Comparison of ENCODE assay signal across 8 cellular contexts in the genomic region with DNA sequence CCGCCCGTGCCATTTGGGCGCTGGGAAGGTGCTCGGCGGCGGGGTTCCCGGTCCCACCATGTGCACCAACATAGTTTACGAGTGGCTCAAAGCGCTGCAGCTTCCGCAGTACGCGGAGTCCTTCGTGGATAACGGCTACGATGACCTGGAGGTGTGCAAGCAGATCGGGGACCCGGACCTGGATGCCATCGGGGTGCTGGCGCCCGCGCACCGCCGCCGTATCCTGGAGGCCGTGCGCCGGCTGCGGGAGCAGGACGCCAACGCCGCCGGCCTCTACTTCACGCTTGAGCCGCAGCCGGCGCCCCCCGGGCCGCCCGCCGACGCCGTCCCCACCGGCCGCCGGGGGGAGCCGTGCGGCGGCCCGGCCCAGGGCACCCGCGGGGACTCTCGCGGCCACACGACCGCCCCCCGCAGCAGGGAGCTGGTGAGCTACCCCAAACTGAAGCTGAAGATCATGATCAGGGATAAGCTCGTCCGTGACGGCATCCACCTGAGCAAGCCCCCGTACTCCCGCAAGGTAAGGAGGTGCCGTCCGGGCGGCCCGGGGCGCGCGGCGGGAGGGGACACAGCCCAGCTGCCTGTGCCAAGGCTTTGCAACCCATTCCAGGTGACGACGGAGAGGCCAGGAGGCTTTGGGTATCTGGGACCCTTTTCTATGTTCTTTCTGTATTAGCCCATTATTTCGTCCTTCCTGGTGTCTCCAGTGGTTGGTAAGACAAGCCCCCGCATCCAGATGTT. TPM values are rescaled to one million over a fixed set of nuclear protein-coding genes. Genes with fewer than 3 reads are reported as not detected.
A peak's percentile ranks its signal among the peaks of the same experiment; 100 is the strongest.
DNase-seq lines count a peak whose midpoint lies in the region; ATAC-seq, FAIRE-seq and TF ChIP-seq lines count a peak whose summit lies in the region.

No MANE protein-coding gene starts in this region.

- in situ Hi-C loops in Panc1 (cut with HindIII; ENCODE audit: low pct_unique_long_range_greater_than_20kb, low sequenced_read_pairs) = no loop called here

- peak overlapping the region; percentile 48 for H3K9ac ChIP-seq in fibroblast of lung (ENCODE audit: insufficient read depth, low read length)

- H3K4me3 ChIP-seq in Panc1 (ENCODE audit: low read depth in 2 of 2, low read length in 2 of 2) (peak overlapping the region; percentile 49 to 61), fibroblast of lung (replicated peaks in 1 of 4; ENCODE audit: control extremely low read depth in 1 of 4, insufficient read depth in 1 of 4, low read depth in 3 of 4, low read length in 4 of 4) (peak overlapping the region; percentile 75 to 85 (median 80)), neutrophil (ENCODE audit: low read depth in 1 of 2, low read length in 1 of 2) (peak overlapping the region; percentile 40 to 55), small intestine (ENCODE audit: low read depth in 1 of 2, low read length in 2 of 2) (peak overlapping the region in 1 of 2 donors; percentile 64)

- BruUV-seq in Panc1 (replicated peaks; lab: Mats Ljungman, UMichigan) = no TSS peak

- H3K79me2 ChIP-seq in fibroblast of lung (ENCODE audit: control insufficient read depth, insufficient read depth, low read length) = no peaks in the 10 kb centered on the region

- POLR2A ChIA-PET in Panc1 (lab: Charles Lee) = no interaction called here

- H3K4me1 ChIP-seq in Panc1 (ENCODE audit: control insufficient read depth, insufficient read depth, low read length) = peaks cover 7% of the 10 kb centered on the region
- peaks cover 7% of the 10 kb centered on the region for H3K4me1 ChIP-seq in fibroblast of lung (ENCODE audit: control insufficient read depth, extremely low read depth, insufficient read depth, low read length)
- peaks cover 22 to 29% of the 10 kb centered on the region in 2 experiments for H3K4me1 ChIP-seq in neutrophil (ENCODE audit: control insufficient read depth in 1 of 2, insufficient read depth in 1 of 2, low read depth in 1 of 2, low read length in 1 of 2)
- no peaks in the 10 kb centered on the region for H3K4me1 ChIP-seq in small intestine (ENCODE audit: control insufficient read depth in 2 of 2, insufficient read depth in 1 of 2, low read depth in 1 of 2, low read length in 1 of 2)

- TF ChIP-seq CTCF in Panc1 (IDR thresholded peaks at IDR 0.05) = peak; percentile 57
- TF ChIP-seq CTCF in fibroblast of lung (conservative IDR thresholded peaks at IDR 0.05 in 1 of 2, IDR thresholded peaks at IDR 0.05 in 1 of 2; ENCODE audit: low read depth in 1 of 2, low read length in 2 of 2) = no peak
- TF ChIP-seq CTCF in neutrophil (IDR thresholded peaks at IDR 0.05) = no peak

- H2AFZ ChIP-seq in fibroblast of lung (ENCODE audit: low read length) = peak overlapping the region; percentile 66

- no peaks in the 10 kb centered on the region for H4K20me1 ChIP-seq in fibroblast of lung (ENCODE audit: control insufficient read depth, extremely low read depth, insufficient read depth, low read length)

- peak; percentile 8 for ATAC-seq in Right ventricle myocardium inferior
- peak; percentile 11 for ATAC-seq in Panc1
- no peak for ATAC-seq in GM21619 (IDR thresholded peaks at IDR 0.05; ENCODE audit: unreplicated experiment)

- H3K27me3 ChIP-seq in Panc1 (ENCODE audit: control insufficient read depth, insufficient read depth, low read length) (peaks cover 14% of the 10 kb centered on the region), fibroblast of lung (ENCODE audit: control insufficient read depth, insufficient read depth, low read length) (peaks cover 2% of the 10 kb centered on the region), neutrophil (peaks cover 100% of the 10 kb centered on the region), small intestine (ENCODE audit: control insufficient read depth in 2 of 2, insufficient read depth in 2 of 2, low read length in 2 of 2) (peaks cover 0 to 2% of the 10 kb centered on the region in 2 donors)

- H3K9me3 ChIP-seq in Panc1 (ENCODE audit: control insufficient read depth, insufficient read depth, low read depth, low read length) (no peaks in the 10 kb centered on the region), fibroblast of lung (ENCODE audit: control insufficient read depth, insufficient read depth, low read depth, low read length) (no peaks in the 10 kb centered on the region), neutrophil (no peaks in the 10 kb centered on the region), small intestine (ENCODE audit: control insufficient read depth, low read depth) (no peaks in the 10 kb centered on the region)

- FAIRE-seq in small intestine (lab: Jason Lieb, UNC) = no peak
- FAIRE-seq in RCC 7860 (lab: Jason Lieb, UNC) = no peak

- intact Hi-C loops in Right ventricle myocardium inferior (cut with DNase I) = loop anchor here (1.0 to 5.0 kb wide), 2 partner anchors 103 to 142 kb away; no protein-coding TSS in a partner anchor
- intact Hi-C loops in cardiac septum (cut with DNase I) = loop anchor here (1.0 to 5.0 kb wide), 3 partner anchors 38 to 953 kb away; no protein-coding TSS in a partner anchor
- intact Hi-C loops in Panc1 (cut with micrococcal nuclease; ENCODE audit: unreplicated experiment) = loop anchor here (5.0 to 10.0 kb wide), 3 partner anchors 117 to 956 kb away; no protein-coding TSS in a partner anchor

- H3K36me3 ChIP-seq in Panc1 (ENCODE audit: control insufficient read depth, insufficient read depth, low read length) (peaks cover 4% of the 10 kb centered on the region; the same call in 1 of the 2 replicates), fibroblast of lung (ENCODE audit: control insufficient read depth, insufficient read depth, low read length) (no peaks in the 10 kb centered on the region), neutrophil (no peaks in the 10 kb centered on the region), small intestine (ENCODE audit: control insufficient read depth in 2 of 2, insufficient read depth in 2 of 2, low read length in 2 of 2) (no peaks in the 10 kb centered on the region)

- WGBS in small intestine, 3 donors = 1% methylated on average over 65 to 73 of the region's 73 CpGs

- H3K27ac ChIP-seq in Panc1 (ENCODE audit: low read length) = no peak overlapping the region
- H3K27ac ChIP-seq in fibroblast of lung (ENCODE audit: insufficient read depth, low read length) = no peak overlapping the region
- H3K27ac ChIP-seq in neutrophil = no peak overlapping the region
- H3K27ac ChIP-seq in small intestine (ENCODE audit: low read depth in 1 of 2, low read length in 1 of 2) = peak overlapping the region in 1 of 2 donors; percentile 74

- H3K4me2 ChIP-seq in fibroblast of lung (ENCODE audit: extremely low read depth, insufficient read depth, low read length) = peak overlapping the region; percentile 88

- CTCF ChIA-PET in Panc1 (lab: Charles Lee) = no interaction called here

- DNase-seq in Right ventricle myocardium inferior (ENCODE audit: missing footprints) (no peak), cardiac septum (ENCODE audit: low spot score) (no peak), Panc1 (ENCODE audit: low read depth, low spot score) (no peak), fibroblast of lung (ENCODE audit: low read depth in 2 of 2) (no peak), small intestine (no peak), RCC 7860 (ENCODE audit: low spot score) (no peak)

RNA-seq across cellular contexts. Expression of gene SAMD5, which starts 0.6 kb away (rescaled TPM):
- total RNA-seq in Right ventricle myocardium inferior (0.51 TPM), cardiac septum (3.0 TPM), Panc1 (2021; ENCODE audit: unreplicated experiment) (0.23 TPM), fibroblast of lung (3.1 and 4.0 TPM in 2 replicates)
- polyA plus RNA-seq in Panc1 (2012; ENCODE audit: insufficient read length) = not detected
- polyA plus RNA-seq in fibroblast of lung (5.9 and 6.2 TPM in 2 replicates), small intestine (1 to 10 TPM in 2 of 3 donors, under 1 TPM in 1; 0.67 to 7.6 (median 2.2) TPM)
- polyA plus RNA-seq in fibroblast of lung (2012) = 5.0 and 5.6 TPM in 2 replicates
- 1.1 and 2.3 TPM in 2 replicates for polyA minus RNA-seq in fibroblast of lung (ENCODE audit: low replicate concordance)
